ENCODE assay signal across 27 cellular contexts in genomic region chr16:66308096-66308495, GRCh38. TPM values are rescaled to one million over a fixed set of nuclear protein-coding genes. Genes with fewer than 3 reads are reported as not detected.
DNase-seq lines count a peak whose midpoint lies in the region; ATAC-seq and TF ChIP-seq lines count a peak whose summit lies in the region.
"Had no signal": no experiment of that assay in that cellular context is flagged by ENCODE, and none has a peak within 500 bp of the region (broad histone marks: within the 10 kb centered on the region; RNA-seq: fewer than 3 reads in every experiment).

No MANE protein-coding gene starts in this region.

- H3K4me3 ChIP-seq in IMR-90 (ENCODE audit: insufficient read depth, low read depth, low read length) (no peak overlapping the region), RWPE2 (ENCODE audit: severe bottlenecking) (no peak overlapping the region), spleen (no peak overlapping the region)
- H3K4me3 ChIP-seq: BLaER1, GM12878 had no signal

- H2AK9ac ChIP-seq in IMR-90 (replicated peaks; ENCODE audit: low read depth, low read length, poor library complexity): peak overlapping the region; percentile 13

- no peak overlapping the region for H3K9ac ChIP-seq in IMR-90 (ENCODE audit: low read depth, low read length)
- H3K9ac ChIP-seq: BLaER1 had no signal

- no peak overlapping the region for H4K8ac ChIP-seq in IMR-90 (ENCODE audit: low read depth in 2 of 2, low read length in 2 of 2)

- H3K4me1 ChIP-seq in IMR-90 (ENCODE audit: control insufficient read depth, insufficient read depth, low read length): no peaks in the 10 kb centered on the region
- no peaks in the 10 kb centered on the region for H3K4me1 ChIP-seq in RWPE2 (ENCODE audit: insufficient read depth, poor library complexity, severe bottlenecking)
- H3K4me1 ChIP-seq in spleen: no peaks in the 10 kb centered on the region
- H3K4me1 ChIP-seq: BE2C, BLaER1 had no signal

- H3K56ac ChIP-seq in IMR-90 (ENCODE audit: extremely low read depth, insufficient read depth, low read length): no peak overlapping the region

- dilution Hi-C loops in IMR-90 (cut with HindIII; ENCODE audit: low sequenced_read_pairs, unreplicated experiment): no loop called here

- no peak for TF ChIP-seq POLR2A in IMR-90 (IDR thresholded peaks at IDR 0.05; ENCODE audit: low read depth, low read length)
- TF ChIP-seq POLR2A in spleen (IDR thresholded peaks at IDR 0.05): no peak

- H3K14ac ChIP-seq in IMR-90 (replicated peaks; ENCODE audit: low read depth, low read length): no peak overlapping the region

- ATAC-seq in IMR-90 (ENCODE audit: low read depth): no peak
- ATAC-seq in RWPE2 (ENCODE audit: low read depth): no peak
- ATAC-seq: GM12878 had no signal

- 0 out of 2 replicates have a peak, but pooled peaks cover 2% of the 10 kb centered on the region for H3K9me1 ChIP-seq in IMR-90 (ENCODE audit: insufficient read depth, low read length)

- H3K9me3 ChIP-seq in IMR-90 (ENCODE audit: control insufficient read depth, insufficient read depth, low read length) (no peaks in the 10 kb centered on the region), RWPE2 (ENCODE audit: severe bottlenecking) (no peaks in the 10 kb centered on the region), spleen (no peaks in the 10 kb centered on the region)
- H3K9me3 ChIP-seq: BE2C, BLaER1 had no signal

- H2BK5ac ChIP-seq in IMR-90 (ENCODE audit: low read depth, low read length, poor library complexity, severe bottlenecking): no peak overlapping the region

- in situ Hi-C loops in IMR-90 (cut with MboI; ENCODE audit: low sequenced_read_pairs): no loop called here

- no peak overlapping the region for H4K91ac ChIP-seq in IMR-90 (ENCODE audit: insufficient read depth, low read depth, low read length)

- no peaks in the 10 kb centered on the region for H3K79me1 ChIP-seq in IMR-90 (ENCODE audit: low read depth in 1 of 2, low read length in 2 of 2)

- H3K4ac ChIP-seq in IMR-90 (ENCODE audit: low read depth, low read length): no peak overlapping the region

- no peak overlapping the region for H2AFZ ChIP-seq in IMR-90 (replicated peaks; ENCODE audit: low read length, poor library complexity)

- H3K4me2 ChIP-seq in IMR-90 (ENCODE audit: low read depth, low read length): no peak overlapping the region
- H3K4me2 ChIP-seq: BLaER1 had no signal

- no peaks in the 10 kb centered on the region for H4K20me1 ChIP-seq in IMR-90 (ENCODE audit: insufficient read depth, low read length)
- H4K20me1 ChIP-seq: BLaER1 had no signal

- CTCF ChIA-PET in IMR-90 (lab: Yijun Ruan, JAX): no interaction called here

- no peak overlapping the region for H2BK120ac ChIP-seq in IMR-90 (ENCODE audit: low read depth, low read length)

- no peak overlapping the region for H2BK20ac ChIP-seq in IMR-90 (ENCODE audit: low read depth, low read length)

- no peak overlapping the region for H4K5ac ChIP-seq in IMR-90 (ENCODE audit: low read depth, low read length)

- no peaks in the 10 kb centered on the region for H3K36me3 ChIP-seq in IMR-90 (ENCODE audit: control insufficient read depth, insufficient read depth, low read length)
- no peaks in the 10 kb centered on the region for H3K36me3 ChIP-seq in RWPE2 (ENCODE audit: low read depth)
- H3K36me3 ChIP-seq in spleen: no peaks in the 10 kb centered on the region
- H3K36me3 ChIP-seq: BE2C, BLaER1 had no signal

- H3K27me3 ChIP-seq in IMR-90 (ENCODE audit: control insufficient read depth, insufficient read depth, low read length) (peaks cover 62% of the 10 kb centered on the region), RWPE2 (ENCODE audit: insufficient read depth, poor library complexity, severe bottlenecking) (no peaks in the 10 kb centered on the region), spleen (replicated peaks in 1 of 7) (peaks cover 0 to 15% (median 0%) of the 10 kb centered on the region in 7 donors)
- H3K27me3 ChIP-seq: BE2C, BLaER1 had no signal

- H2BK15ac ChIP-seq in IMR-90 (ENCODE audit: low read depth, low read length): no peak overlapping the region

- TF ChIP-seq CTCF in IMR-90 (conservative IDR thresholded peaks at IDR 0.05; ENCODE audit: low read depth, low read length) (no peak), RWPE2 (IDR thresholded peaks at IDR 0.05; ENCODE audit: poor library complexity, severe bottlenecking) (no peak), spleen (IDR thresholded peaks at IDR 0.05 in 8 of 11, conservative IDR thresholded peaks at IDR 0.05 in 3 of 11) (no peak)

- H3K23ac ChIP-seq in IMR-90 (ENCODE audit: low read depth, low read length): no peak overlapping the region

- H3K27ac ChIP-seq in IMR-90 (ENCODE audit: insufficient read depth, low read length) (no peak overlapping the region), RWPE2 (ENCODE audit: poor library complexity, severe bottlenecking) (no peak overlapping the region), spleen (no peak overlapping the region)
- H3K27ac ChIP-seq: BLaER1 had no signal

- H2AK5ac ChIP-seq in IMR-90 (ENCODE audit: low read depth, low read length): no peak overlapping the region

- no TSS peak for BruUV-seq in IMR-90 (replicated peaks; lab: Mats Ljungman, UMichigan)

- intact Hi-C loops in IMR-90 (cut with micrococcal nuclease): no loop called here
- intact Hi-C loops in spleen (cut with DNase I; ENCODE audit: low total_unique reads): no loop called here

- DNase-seq in activated effector memory CD4-positive, alpha-beta T cell treated with anti-CD3 and anti-CD28 coated beads, Interleukin-2, amount 50 U/mL, for 16 hours: peak; percentile 22
- no peak for DNase-seq in activated effector memory CD4-positive, alpha-beta T cell treated with Interleukin-2 at 50 U/mL for 16 hours
- no peak for DNase-seq in IMR-90
- DNase-seq in RWPE2 (ENCODE audit: low spot score): peak; percentile 19
- peak; percentile 18 for DNase-seq in spleen
- no peak for DNase-seq in activated CD8-positive, alpha-beta memory T cell treated with anti-CD3 and anti-CD28 coated beads, Interleukin-2, amount 50 U/mL, for 4 hours
- DNase-seq in stimulated activated CD4-positive, alpha-beta T cell treated with anti-CD3 and anti-CD28 coated beads, Interleukin-2, amount 100 ng/mL, for 24 hours: no peak
- no peak for DNase-seq in glomerular visceral epithelial cell (ENCODE audit: extremely low spot score)
- DNase-seq: 8988T; ACHN; BE2C; C1 segment of cervical spinal cord; CD4-positive, alpha-beta memory T cell; CD4-positive, CD25-positive, alpha-beta regulatory T cell; CD8-positive, alpha-beta memory T cell; COR-L47; DMS 273 treated with DMSO at 0.1 percent for 48 hours; DMS153; DMS53; DMS79; DND-41; EL; GDM1 had no signal

- no peak for TF ChIP-seq RAD21 in IMR-90 (IDR thresholded peaks at IDR 0.05; ENCODE audit: low read length)

- POLR2A ChIA-PET in IMR-90 (lab: Charles Lee; ENCODE audit: unreplicated experiment): no interaction called here

- H3K18ac ChIP-seq in IMR-90 (ENCODE audit: low read depth, low read length): no peak overlapping the region

- WGBS in IMR-90 (ENCODE audit: extremely low coverage in 2 of 2, insufficient read length in 1 of 2), 2 experiments: 79% methylated on average over 4 of the region's 5 CpGs; no CpG with 5 or more reads in 1 of the 2 experiments
- WGBS in spleen, 5 donors: 92 to 96% (median 93%) methylated on average over 5 of the region's 5 CpGs

TF ChIP-seq in IMR-90, 13 proteins besides CTCF, POLR2A, EP300 and RAD21:
- TF ChIP-seq CHD1 (IDR thresholded peaks at IDR 0.05; ENCODE audit: low read depth, low read length) (no peak), MXI1 (IDR thresholded peaks at IDR 0.05; ENCODE audit: borderline replicate concordance, low read depth, low read length) (no peak), RCOR1 (IDR thresholded peaks at IDR 0.05; ENCODE audit: insufficient replicate concordance, low read length) (no peak), RFX5 (IDR thresholded peaks at IDR 0.05; ENCODE audit: low read depth, low read length) (no peak), NFE2L2 (IDR thresholded peaks at IDR 0.05; ENCODE audit: low read depth, low read length) (no peak), FOS (IDR thresholded peaks at IDR 0.05; ENCODE audit: low read depth, low read length) (no peak), ELK1 (IDR thresholded peaks at IDR 0.05; ENCODE audit: borderline replicate concordance, low read depth, low read length) (no peak), MAFK (IDR thresholded peaks at IDR 0.05; ENCODE audit: low read depth, low read length) (no peak)
- TF ChIP-seq, protein P1, sequence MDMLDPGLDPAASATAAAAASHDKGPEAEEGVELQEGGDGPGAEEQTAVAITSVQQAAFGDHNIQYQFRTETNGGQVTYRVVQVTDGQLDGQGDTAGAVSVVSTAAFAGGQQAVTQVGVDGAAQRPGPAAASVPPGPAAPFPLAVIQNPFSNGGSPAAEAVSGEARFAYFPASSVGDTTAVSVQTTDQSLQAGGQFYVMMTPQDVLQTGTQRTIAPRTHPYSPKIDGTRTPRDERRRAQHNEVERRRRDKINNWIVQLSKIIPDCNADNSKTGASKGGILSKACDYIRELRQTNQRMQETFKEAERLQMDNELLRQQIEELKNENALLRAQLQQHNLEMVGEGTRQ (IDR thresholded peaks at IDR 0.05; ENCODE audit: low read depth, low read length): no peak

RNA-seq across cellular contexts. Expression of gene CDH5, which starts 58.4 kb away (rescaled TPM):
- not detected in 2 replicates for total RNA-seq in IMR-90 (2012; rRNA removed)
- not detected in 2 replicates for polyA plus RNA-seq in IMR-90 (2012; rRNA removed)
- polyA plus RNA-seq in IMR-90 (2012; cell fraction: cytosol; rRNA removed): not detected in 2 replicates
- 0.02 TPM in 1 of 2 replicates, not detected in the other for polyA plus RNA-seq in IMR-90 (2012; cell fraction: nucleus; rRNA removed; ENCODE audit: low replicate concordance)
- total RNA-seq in spleen: 10 to 100 TPM; 33.2 to 62.7 (median 46.6) TPM
- polyA plus RNA-seq in spleen: 10 to 100 TPM in 1 of 3 donors, 1 to 10 TPM in 2; 6.7 to 12.6 (median 8.9) TPM
- total RNA-seq: CD4-positive, alpha-beta memory T cell; CD4-positive, CD25-positive, alpha-beta regulatory T cell; CD8-positive, alpha-beta memory T cell; G401; GM12878 had no signal
- polyA plus RNA-seq: AG04450; CD4-positive, alpha-beta memory T cell; CD4-positive, CD25-positive, alpha-beta regulatory T cell; CD8-positive, alpha-beta memory T cell; GM12878 had no signal

Comparison
In these comparisons a context has a peak if more than half of its experiments do, and no peak if none do; other contexts are left out.
1. DNase-seq: peak in activated effector memory CD4-positive, alpha-beta T cell treated with anti-CD3 and anti-CD28 coated beads, Interleukin-2, amount 50 U/mL, for 16 hours (single experiment), RWPE2 (single experiment) and spleen (single experiment); none in activated effector memory CD4-positive, alpha-beta T cell treated with Interleukin-2 at 50 U/mL for 16 hours (single experiment), IMR-90 (single experiment), activated CD8-positive, alpha-beta memory T cell treated with anti-CD3 and anti-CD28 coated beads, Interleukin-2, amount 50 U/mL, for 4 hours (single experiment), stimulated activated CD4-positive, alpha-beta T cell treated with anti-CD3 and anti-CD28 coated beads, Interleukin-2, amount 100 ng/mL, for 24 hours (0 of 2) and glomerular visceral epithelial cell (single experiment).
2. RNA of gene CDH5, which starts 58.4 kb away (total RNA-seq): 33.2 to 62.7 TPM in spleen; not detected in IMR-90; every median in the first group is over 10 times any median in the second.